8 cellular contexts compared by ENCODE assay signal in the genomic region with DNA sequence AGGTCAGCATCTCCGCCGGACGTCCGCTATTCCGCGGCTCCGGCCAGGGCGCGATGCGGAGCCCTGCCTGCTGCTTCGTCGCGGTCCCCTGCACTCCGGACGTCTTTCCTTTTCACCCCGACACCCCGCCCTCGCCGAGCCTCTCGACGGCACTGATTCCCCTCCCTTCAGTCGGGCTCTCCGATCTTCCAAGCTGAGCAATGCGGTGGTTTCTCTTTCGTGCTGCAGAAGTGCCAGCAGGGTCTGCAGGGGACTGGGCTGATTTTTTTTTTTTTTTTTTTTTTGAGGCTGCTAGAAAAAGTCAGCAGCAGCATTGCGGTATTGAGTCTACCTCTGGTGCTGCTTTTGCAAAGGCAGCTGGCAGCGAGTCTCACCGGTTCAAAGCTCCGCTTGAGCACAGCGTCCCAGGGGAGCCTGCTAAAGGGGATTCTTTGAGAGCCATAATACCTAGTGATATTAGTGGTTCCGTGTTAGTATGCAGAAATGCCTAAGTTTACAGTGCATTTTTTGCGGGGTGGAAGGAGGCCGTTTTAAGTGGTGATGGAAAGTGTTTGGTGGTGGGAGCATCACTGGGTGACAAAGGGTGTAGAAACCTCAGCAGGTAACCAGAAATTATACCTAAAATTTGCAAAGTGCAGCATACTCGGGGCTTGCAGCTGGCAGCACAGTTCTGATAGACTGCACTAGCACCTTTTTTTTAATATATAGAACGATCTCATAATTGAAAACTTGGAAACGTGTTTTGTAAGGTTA. TPM values are rescaled to one million over a fixed set of nuclear protein-coding genes. Genes with fewer than 3 reads are reported as not detected.
DNase-seq lines count a peak whose midpoint lies in the region; ATAC-seq and TF ChIP-seq lines count a peak whose summit lies in the region.

No MANE protein-coding gene starts in this region.

- ATAC-seq in GM19468 (IDR thresholded peaks at IDR 0.05; ENCODE audit: extremely low read depth, unreplicated experiment): peak; percentile 14
- ATAC-seq in natural killer cell treated with Interleukin-12 subunit alpha and Interleukin-12 subunit beta and Interleukin-15 and Interleukin-18, amount 100 ng/mL, for 72 hours: peak; percentile 52 to 66
- peak; percentile 59 for ATAC-seq in stimulated activated naive CD8-positive, alpha-beta T cell treated with anti-CD3 and anti-CD28 coated beads, Interleukin-15, amount 100 ng/mL, for 72 hours

- CTCF ChIA-PET in CD8-positive, alpha-beta memory T cell (lab: Charles Lee): interaction anchor here (0.8 to 6.5 kb wide), 15 partner anchors 12 to 277 kb away, joined by 3 to 51 read pairs (median 4); no protein-coding TSS in a partner anchor
- CTCF ChIA-PET in OCI-LY7 (lab: Charles Lee; ENCODE audit: unreplicated experiment): no interaction called here

- intact Hi-C loops in OCI-LY7 (cut with micrococcal nuclease; ENCODE audit: unreplicated experiment): loop anchor here (1.0 to 5.0 kb wide), 3 partner anchors 23 to 389 kb away; no protein-coding TSS in a partner anchor

- BruUV-seq in OCI-LY7 (replicated peaks; lab: Mats Ljungman, UMichigan): no TSS peak

- peak overlapping the region; percentile 79 for H3K27ac ChIP-seq in CD8-positive, alpha-beta memory T cell (ENCODE audit: low read depth, low read length)
- H3K27ac ChIP-seq in HL-60 (replicated peaks) (peak overlapping the region; percentile 41; the same call in 1 of the 2 replicates), OCI-LY7 (ENCODE audit: low read depth, low read length, poor library complexity, severe bottlenecking) (peak overlapping the region; percentile 87), fibroblast of lung (ENCODE audit: insufficient read depth, low read length) (peak overlapping the region; percentile 75)

- POLR2A ChIA-PET in CD8-positive, alpha-beta memory T cell (lab: Charles Lee): interaction anchor here (0.5 to 3.3 kb wide), 14 partner anchors 12 to 948 kb away, joined by 3 to 96 read pairs (median 4); a partner anchor contains a TSS
- POLR2A ChIA-PET in OCI-LY7 (lab: Charles Lee): interaction anchor here (0.6 to 11.9 kb wide), 20 partner anchors 11 to 995 kb away, joined by 3 to 440 read pairs (median 5); no protein-coding TSS in a partner anchor

- peak overlapping the region; percentile 67 for H3K9ac ChIP-seq in fibroblast of lung (ENCODE audit: insufficient read depth, low read length)

- H2AFZ ChIP-seq in OCI-LY7 (ENCODE audit: low read length) (no peak overlapping the region), fibroblast of lung (ENCODE audit: low read length) (peak overlapping the region; percentile 38)

- H3K4me3 Mint-ChIP-seq in CD8-positive, alpha-beta memory T cell: peak overlapping the region; percentile 90 to 99 (median 96)
- peak overlapping the region; percentile 94 for H3K4me3 Mint-ChIP-seq in natural killer cell treated with Interleukin-12 subunit alpha and Interleukin-12 subunit beta and Interleukin-15 and Interleukin-18, amount 100 ng/mL, for 72 hours
- H3K4me3 Mint-ChIP-seq in stimulated activated naive CD8-positive, alpha-beta T cell treated with anti-CD3 and anti-CD28 coated beads, Interleukin-15, amount 100 ng/mL, for 72 hours: peak overlapping the region; percentile 87 to 98

- H3K36me3 ChIP-seq in CD8-positive, alpha-beta memory T cell (ENCODE audit: insufficient read depth, low read length): no peaks in the 10 kb centered on the region
- H3K36me3 ChIP-seq in OCI-LY7 (ENCODE audit: insufficient read depth, low read length) (peaks cover 43% of the 10 kb centered on the region), fibroblast of lung (ENCODE audit: control insufficient read depth, insufficient read depth, low read length) (no peaks in the 10 kb centered on the region)

- DNase-seq in CD8-positive, alpha-beta memory T cell: peak; percentile 63 to 88 (median 77)
- peak in 1 of 2 experiments; percentile 64 for DNase-seq in HL-60 (ENCODE audit: low read depth in 1 of 2, low spot score in 1 of 2)
- peak; percentile 97 for DNase-seq in OCI-LY7 (ENCODE audit: low spot score)
- DNase-seq in activated T-helper 1 cell treated with Interleukin-2 at 50 U/mL for 16 hours (ENCODE audit: low read depth): peak; percentile 56
- DNase-seq in fibroblast of lung (ENCODE audit: low read depth in 2 of 2): peak; percentile 68 to 71
- peak; percentile 91 for DNase-seq in natural killer cell treated with Interleukin-12 subunit alpha and Interleukin-12 subunit beta and Interleukin-15 and Interleukin-18, amount 100 ng/mL, for 72 hours (ENCODE audit: low spot score)
- peak; percentile 82 to 83 for DNase-seq in stimulated activated naive CD8-positive, alpha-beta T cell treated with anti-CD3 and anti-CD28 coated beads, Interleukin-15, amount 100 ng/mL, for 72 hours

- no peaks in the 10 kb centered on the region for H3K9me3 ChIP-seq in CD8-positive, alpha-beta memory T cell (ENCODE audit: low read length)
- H3K9me3 ChIP-seq in OCI-LY7 (ENCODE audit: low read length): no peaks in the 10 kb centered on the region
- H3K9me3 ChIP-seq in fibroblast of lung (ENCODE audit: control insufficient read depth, insufficient read depth, low read depth, low read length): no peaks in the 10 kb centered on the region

- no peaks in the 10 kb centered on the region for H3K9me3 Mint-ChIP-seq in CD8-positive, alpha-beta memory T cell
- no peaks in the 10 kb centered on the region for H3K9me3 Mint-ChIP-seq in natural killer cell treated with Interleukin-12 subunit alpha and Interleukin-12 subunit beta and Interleukin-15 and Interleukin-18, amount 100 ng/mL, for 72 hours
- H3K9me3 Mint-ChIP-seq in stimulated activated naive CD8-positive, alpha-beta T cell treated with anti-CD3 and anti-CD28 coated beads, Interleukin-15, amount 100 ng/mL, for 72 hours: no peaks in the 10 kb centered on the region

- H3K9me2 ChIP-seq in OCI-LY7 (ENCODE audit: insufficient read depth, low read length): no peaks in the 10 kb centered on the region

- H3K36me3 Mint-ChIP-seq in CD8-positive, alpha-beta memory T cell: peaks cover 0 to 17% (median 1%) of the 10 kb centered on the region in 3 donors
- peaks cover 4% of the 10 kb centered on the region for H3K36me3 Mint-ChIP-seq in natural killer cell treated with Interleukin-12 subunit alpha and Interleukin-12 subunit beta and Interleukin-15 and Interleukin-18, amount 100 ng/mL, for 72 hours

- TF ChIP-seq CTCF in HL-60 (IDR thresholded peaks at IDR 0.05; ENCODE audit: insufficient read depth, low read length): no peak
- no peak for TF ChIP-seq CTCF in OCI-LY7 (conservative IDR thresholded peaks at IDR 0.05; ENCODE audit: low read length)
- no peak for TF ChIP-seq CTCF in fibroblast of lung (conservative IDR thresholded peaks at IDR 0.05 in 1 of 2, IDR thresholded peaks at IDR 0.05 in 1 of 2; ENCODE audit: low read depth in 1 of 2, low read length in 2 of 2)

- peaks cover 67% of the 10 kb centered on the region for H3K4me1 ChIP-seq in CD8-positive, alpha-beta memory T cell (ENCODE audit: insufficient read depth, low read length)
- H3K4me1 ChIP-seq in OCI-LY7 (ENCODE audit: insufficient read depth, low read length, poor library complexity, severe bottlenecking) (peaks cover 35% of the 10 kb centered on the region), fibroblast of lung (ENCODE audit: control insufficient read depth, extremely low read depth, insufficient read depth, low read length) (peaks cover 12% of the 10 kb centered on the region)

- H3K79me2 ChIP-seq in OCI-LY7 (ENCODE audit: insufficient read depth, low read depth, low read length) (peaks cover 74% of the 10 kb centered on the region), fibroblast of lung (ENCODE audit: control insufficient read depth, insufficient read depth, low read length) (peaks cover 41% of the 10 kb centered on the region)

- H3K27me3 ChIP-seq in CD8-positive, alpha-beta memory T cell (ENCODE audit: insufficient read depth, low read length, poor library complexity, severe bottlenecking): no peaks in the 10 kb centered on the region
- H3K27me3 ChIP-seq in HL-60 (ENCODE audit: insufficient read depth, poor library complexity, severe bottlenecking) (no peaks in the 10 kb centered on the region), fibroblast of lung (ENCODE audit: control insufficient read depth, insufficient read depth, low read length) (no peaks in the 10 kb centered on the region)

- H3K27me3 Mint-ChIP-seq in CD8-positive, alpha-beta memory T cell: peaks cover 0 to 3% of the 10 kb centered on the region in 2 donors
- no peaks in the 10 kb centered on the region for H3K27me3 Mint-ChIP-seq in natural killer cell treated with Interleukin-12 subunit alpha and Interleukin-12 subunit beta and Interleukin-15 and Interleukin-18, amount 100 ng/mL, for 72 hours
- no peaks in the 10 kb centered on the region for H3K27me3 Mint-ChIP-seq in stimulated activated naive CD8-positive, alpha-beta T cell treated with anti-CD3 and anti-CD28 coated beads, Interleukin-15, amount 100 ng/mL, for 72 hours

- peak overlapping the region; percentile 91 to 99 (median 98) for H3K27ac Mint-ChIP-seq in CD8-positive, alpha-beta memory T cell
- H3K27ac Mint-ChIP-seq in natural killer cell treated with Interleukin-12 subunit alpha and Interleukin-12 subunit beta and Interleukin-15 and Interleukin-18, amount 100 ng/mL, for 72 hours: peak overlapping the region; percentile 85 to 95
- peak overlapping the region; percentile 99 for H3K27ac Mint-ChIP-seq in stimulated activated naive CD8-positive, alpha-beta T cell treated with anti-CD3 and anti-CD28 coated beads, Interleukin-15, amount 100 ng/mL, for 72 hours

- H3K4me2 ChIP-seq in OCI-LY7 (ENCODE audit: low read length) (peak overlapping the region; percentile 82), fibroblast of lung (ENCODE audit: extremely low read depth, insufficient read depth, low read length) (peak overlapping the region; percentile 94)

- peaks cover 39% of the 10 kb centered on the region for H4K20me1 ChIP-seq in OCI-LY7 (ENCODE audit: insufficient read depth, low read length)
- no peaks in the 10 kb centered on the region for H4K20me1 ChIP-seq in fibroblast of lung (ENCODE audit: control insufficient read depth, extremely low read depth, insufficient read depth, low read length)

- peak overlapping the region; percentile 74 for H3K4me3 ChIP-seq in CD8-positive, alpha-beta memory T cell (ENCODE audit: low read length)
- H3K4me3 ChIP-seq in HL-60 (replicated peaks; ENCODE audit: insufficient read depth, low read length) (peak overlapping the region; percentile 68), OCI-LY7 (ENCODE audit: low read depth, low read length, poor library complexity, severe bottlenecking) (peak overlapping the region; percentile 93), fibroblast of lung (replicated peaks in 1 of 4; ENCODE audit: control extremely low read depth in 1 of 4, insufficient read depth in 1 of 4, low read depth in 3 of 4, low read length in 4 of 4) (peak overlapping the region; percentile 58 to 96 (median 78))

- peaks cover 69 to 82% (median 79%) of the 10 kb centered on the region in 3 donors for H3K4me1 Mint-ChIP-seq in CD8-positive, alpha-beta memory T cell
- peaks cover 60 to 74% of the 10 kb centered on the region in 2 donors for H3K4me1 Mint-ChIP-seq in natural killer cell treated with Interleukin-12 subunit alpha and Interleukin-12 subunit beta and Interleukin-15 and Interleukin-18, amount 100 ng/mL, for 72 hours (ENCODE audit: low read depth in 2 of 2)
- H3K4me1 Mint-ChIP-seq in stimulated activated naive CD8-positive, alpha-beta T cell treated with anti-CD3 and anti-CD28 coated beads, Interleukin-15, amount 100 ng/mL, for 72 hours: peaks cover 60% of the 10 kb centered on the region

RNA-seq across cellular contexts. Expression of a gene that starts 1.0 kb away (rescaled TPM):
- 10 to 100 TPM; 47.8 to 51.0 TPM for total RNA-seq in CD8-positive, alpha-beta memory T cell
- polyA plus RNA-seq in CD8-positive, alpha-beta memory T cell: 41.4 TPM
- total RNA-seq in OCI-LY7 (2014; rRNA removed; shearing (Covaris generic)): 108 and 122 TPM in 2 replicates
- total RNA-seq in OCI-LY7 (2022): 309 and 368 TPM in 2 replicates
- total RNA-seq in fibroblast of lung: 19.0 and 33.0 TPM in 2 replicates
- 19.0 and 32.6 TPM in 2 replicates for polyA plus RNA-seq in fibroblast of lung
- polyA plus RNA-seq in fibroblast of lung (2012): 14.0 and 21.2 TPM in 2 replicates
- 15.7 and 22.1 TPM in 2 replicates for polyA minus RNA-seq in fibroblast of lung (ENCODE audit: low replicate concordance)
- 10 to 100 TPM; 55.5 to 57.9 TPM for total RNA-seq in natural killer cell treated with Interleukin-12 subunit alpha and Interleukin-12 subunit beta and Interleukin-15 and Interleukin-18, amount 100 ng/mL, for 72 hours
